In genomic region chr17:34327595-34327994, GRCh38 we compare ENCODE assay signal across 10 cellular contexts. TPM values are rescaled to one million over a fixed set of nuclear protein-coding genes. Genes with fewer than 3 reads are reported as not detected.
"Had no signal": no experiment of that assay in that cellular context is flagged by ENCODE, and none has a peak within 500 bp of the region (broad histone marks: within the 10 kb centered on the region; RNA-seq: fewer than 3 reads in every experiment).

No MANE protein-coding gene starts in this region.

RNA-seq across cellular contexts. Expression of gene CCL8, which starts 8.4 kb away (rescaled TPM):
- total RNA-seq: activated B cell treated with CpG ODN at 0.5 μM for 24 hours; activated CD4-positive, alpha-beta T cell treated with anti-CD3 and anti-CD28 coated beads, Interleukin-2, amount 10 ng/mL, durations not matched to agents 24 days and 14 days; activated CD8-positive, alpha-beta memory T cell treated with anti-CD3 and anti-CD28 coated beads, Interleukin-2, amount 10 ng/mL, durations not matched to agents 7 days and 5 days; activated T-helper 1 cell treated with anti-CD3 and anti-CD28 coated beads, Interleukin-12 subunit alpha, Interleukin-12 subunit beta, Interleukin-2, Interleukin-4 antibody, amounts not matched to agents 30 ng/mL and 10 ng/mL and 1 ng/mL, durations not matched to agents 14 hours and 24 hours and 36 hours; ascending aorta; body of pancreas; bronchial epithelial cell; K562; T-helper 17 cell had no signal

RNA-seq across cellular contexts. Expression of gene CCL13, which starts 28.7 kb away (rescaled TPM):
- total RNA-seq: activated B cell treated with CpG ODN at 0.5 μM for 24 hours; activated CD4-positive, alpha-beta T cell treated with anti-CD3 and anti-CD28 coated beads, Interleukin-2, amount 10 ng/mL, durations not matched to agents 24 days and 14 days; activated CD8-positive, alpha-beta memory T cell treated with anti-CD3 and anti-CD28 coated beads, Interleukin-2, amount 10 ng/mL, durations not matched to agents 7 days and 5 days; activated T-helper 1 cell treated with anti-CD3 and anti-CD28 coated beads, Interleukin-12 subunit alpha, Interleukin-12 subunit beta, Interleukin-2, Interleukin-4 antibody, amounts not matched to agents 30 ng/mL and 10 ng/mL and 1 ng/mL, durations not matched to agents 14 hours and 24 hours and 36 hours; ascending aorta; body of pancreas; bronchial epithelial cell; K562; T-helper 17 cell had no signal
- polyA plus RNA-seq: K562 had no signal

RNA-seq across cellular contexts. Expression of gene CCL1, which starts 35.4 kb away (rescaled TPM):
- total RNA-seq: activated B cell treated with CpG ODN at 0.5 μM for 24 hours, ascending aorta, body of pancreas, bronchial epithelial cell, K562, Peyer's patch, T-helper 17 cell had no signal

RNA-seq across cellular contexts. Expression of gene CCL11, which starts 42.1 kb away (rescaled TPM):
- total RNA-seq: activated B cell treated with CpG ODN at 0.5 μM for 24 hours; activated CD4-positive, alpha-beta T cell treated with anti-CD3 and anti-CD28 coated beads, Interleukin-2, amount 10 ng/mL, durations not matched to agents 24 days and 14 days; activated CD8-positive, alpha-beta memory T cell treated with anti-CD3 and anti-CD28 coated beads, Interleukin-2, amount 10 ng/mL, durations not matched to agents 7 days and 5 days; activated T-helper 1 cell treated with anti-CD3 and anti-CD28 coated beads, Interleukin-12 subunit alpha, Interleukin-12 subunit beta, Interleukin-2, Interleukin-4 antibody, amounts not matched to agents 30 ng/mL and 10 ng/mL and 1 ng/mL, durations not matched to agents 14 hours and 24 hours and 36 hours; ascending aorta; body of pancreas; bronchial epithelial cell; K562; T-helper 17 cell had no signal
- polyA plus RNA-seq: K562 had no signal

RNA-seq across cellular contexts. Expression of gene CCL7, which starts 57.6 kb away (rescaled TPM):
- total RNA-seq: activated B cell treated with CpG ODN at 0.5 μM for 24 hours; activated CD4-positive, alpha-beta T cell treated with anti-CD3 and anti-CD28 coated beads, Interleukin-2, amount 10 ng/mL, durations not matched to agents 24 days and 14 days; activated CD8-positive, alpha-beta memory T cell treated with anti-CD3 and anti-CD28 coated beads, Interleukin-2, amount 10 ng/mL, durations not matched to agents 7 days and 5 days; activated T-helper 1 cell treated with anti-CD3 and anti-CD28 coated beads, Interleukin-12 subunit alpha, Interleukin-12 subunit beta, Interleukin-2, Interleukin-4 antibody, amounts not matched to agents 30 ng/mL and 10 ng/mL and 1 ng/mL, durations not matched to agents 14 hours and 24 hours and 36 hours; ascending aorta; body of pancreas; bronchial epithelial cell; K562; Peyer's patch; T-helper 17 cell had no signal
- polyA plus RNA-seq: K562 had no signal
